12 cellular contexts compared by ENCODE assay signal in genomic region chr22:27868738-27869282, GRCh38. TPM values are rescaled to one million over a fixed set of nuclear protein-coding genes. Genes with fewer than 3 reads are reported as not detected.
DNase-seq lines count a peak whose midpoint lies in the region; ATAC-seq and TF ChIP-seq lines count a peak whose summit lies in the region.
"Had no signal": no experiment of that assay in that cellular context is flagged by ENCODE, and none has a peak within 500 bp of the region (broad histone marks: within the 10 kb centered on the region; RNA-seq: fewer than 3 reads in every experiment).

No MANE protein-coding gene starts in this region.

- H3K27ac Mint-ChIP-seq in GM23338: no peak overlapping the region

- ATAC-seq in foreskin keratinocyte: no peak
- ATAC-seq in GM23338: no peak

- H3K9me2 ChIP-seq in GM23338 (ENCODE audit: insufficient read depth): no peaks in the 10 kb centered on the region

- H3K4me3 ChIP-seq in WERI-Rb-1 (ENCODE audit: low read depth, low read length): no peak overlapping the region
- H3K4me3 ChIP-seq in skin epidermis: no peak overlapping the region
- no peak overlapping the region for H3K4me3 ChIP-seq in GM23338

- TF ChIP-seq CTCF in WERI-Rb-1 (IDR thresholded peaks at IDR 0.05; ENCODE audit: low read depth, low read length): no peak
- TF ChIP-seq CTCF in foreskin keratinocyte (conservative IDR thresholded peaks at IDR 0.05): no peak
- TF ChIP-seq CTCF in GM23338 (conservative IDR thresholded peaks at IDR 0.05; ENCODE audit: low read depth in 2 of 2): no peak

- no peaks in the 10 kb centered on the region; the same call in 1 of the 2 replicates for H4K20me1 ChIP-seq in GM23338 (replicated peaks; ENCODE audit: insufficient read depth)

- peaks cover 12% of the 10 kb centered on the region; the same call in 2 of the 3 replicates for H3K4me1 Mint-ChIP-seq in GM23338

- H3F3A ChIP-seq in GM23338 (replicated peaks; ENCODE audit: low read depth): no peaks in the 10 kb centered on the region

- in situ Hi-C loops in KBM-7 (cut with MboI; ENCODE audit: low pct_unique_long_range_greater_than_20kb, low sequenced_read_pairs): no loop called here

- H2AFZ ChIP-seq in GM23338: no peak overlapping the region

- H3K36me3 Mint-ChIP-seq in GM23338 (ENCODE audit: low read depth): peaks cover 25% of the 10 kb centered on the region; the same call in 2 of the 3 replicates

- no peaks in the 10 kb centered on the region; the same call in 1 of the 2 replicates for H3K79me2 ChIP-seq in GM23338 (replicated peaks; ENCODE audit: insufficient read depth)

- no peak overlapping the region for H3K4me2 ChIP-seq in GM23338

- no peaks in the 10 kb centered on the region for H3K27me3 ChIP-seq in WERI-Rb-1 (ENCODE audit: insufficient read depth, low read depth, severe bottlenecking)
- no peaks in the 10 kb centered on the region for H3K27me3 ChIP-seq in foreskin keratinocyte
- H3K27me3 ChIP-seq in GM23338 (ENCODE audit: insufficient read depth): no peaks in the 10 kb centered on the region

- H3K27ac ChIP-seq in WERI-Rb-1 (peak overlapping the region; percentile 5; the same call in 1 of the 2 replicates), foreskin keratinocyte (peak overlapping the region; percentile 56), skin epidermis (peak overlapping the region in 15 of 21 experiments; percentile 20 to 81 (median 60)), GM23338 (ENCODE audit: low read depth) (no peak overlapping the region)

- H3K4me3 Mint-ChIP-seq in GM23338: no peak overlapping the region
- H3K4me3 Mint-ChIP-seq: CD14-positive monocyte had no signal

- H3K36me3 ChIP-seq in WERI-Rb-1: peaks cover 34% of the 10 kb centered on the region
- peaks cover 23% of the 10 kb centered on the region for H3K36me3 ChIP-seq in GM23338 (ENCODE audit: insufficient read depth)

- DNase-seq in DMS53 treated with DMSO at 0.1 percent for 48 hours (lab: John Stamatoyannopoulos, UW; ENCODE audit: unreplicated experiment) (peak; percentile 7), WERI-Rb-1 (no peak), foreskin keratinocyte (no peak), COLO829 (ENCODE audit: low spot score) (no peak), GM23338 (ENCODE audit: low spot score) (no peak), KBM-7 (no peak), NCI-H187 (lab: John Stamatoyannopoulos, UW) (no peak)
- DNase-seq: activated effector memory CD4-positive, alpha-beta T cell treated with anti-CD3 and anti-CD28 coated beads, Interleukin-2, amount 50 U/mL, for 16 hours; NCI-H2107; stimulated activated naive CD4-positive, alpha-beta T cell treated with Interleukin-2 at 50 U/mL for 16 hours had no signal

- H3K27me3 Mint-ChIP-seq in GM23338 (ENCODE audit: insufficient read depth, low read depth, poor library complexity): no peaks in the 10 kb centered on the region

- no peaks in the 10 kb centered on the region for H3K9me3 Mint-ChIP-seq in GM23338

- H3K4me1 ChIP-seq in foreskin keratinocyte (peaks cover 27% of the 10 kb centered on the region), GM23338 (ENCODE audit: insufficient read depth) (no peaks in the 10 kb centered on the region)

- no peaks in the 10 kb centered on the region for H3K9me3 ChIP-seq in WERI-Rb-1 (ENCODE audit: severe bottlenecking)

TF ChIP-seq in GM23338, 12 proteins besides CTCF, POLR2A, EP300 and RAD21 (continues in another document):
- TF ChIP-seq ZNF114 (CRISPR knock-in tag; IDR thresholded peaks at IDR 0.05) (no peak), EZH2 (IDR thresholded peaks at IDR 0.05; ENCODE audit: low read depth, unreplicated experiment) (no peak), CREB1 (CRISPR knock-in tag; IDR thresholded peaks at IDR 0.05; ENCODE audit: low read depth) (no peak), JUNB (IDR thresholded peaks at IDR 0.05; ENCODE audit: unreplicated experiment) (no peak), REST (IDR thresholded peaks at IDR 0.05; ENCODE audit: unreplicated experiment) (no peak), ZNF331 (CRISPR knock-in tag; IDR thresholded peaks at IDR 0.05; ENCODE audit: low read depth) (no peak)
- TF ChIP-seq, protein P1, sequence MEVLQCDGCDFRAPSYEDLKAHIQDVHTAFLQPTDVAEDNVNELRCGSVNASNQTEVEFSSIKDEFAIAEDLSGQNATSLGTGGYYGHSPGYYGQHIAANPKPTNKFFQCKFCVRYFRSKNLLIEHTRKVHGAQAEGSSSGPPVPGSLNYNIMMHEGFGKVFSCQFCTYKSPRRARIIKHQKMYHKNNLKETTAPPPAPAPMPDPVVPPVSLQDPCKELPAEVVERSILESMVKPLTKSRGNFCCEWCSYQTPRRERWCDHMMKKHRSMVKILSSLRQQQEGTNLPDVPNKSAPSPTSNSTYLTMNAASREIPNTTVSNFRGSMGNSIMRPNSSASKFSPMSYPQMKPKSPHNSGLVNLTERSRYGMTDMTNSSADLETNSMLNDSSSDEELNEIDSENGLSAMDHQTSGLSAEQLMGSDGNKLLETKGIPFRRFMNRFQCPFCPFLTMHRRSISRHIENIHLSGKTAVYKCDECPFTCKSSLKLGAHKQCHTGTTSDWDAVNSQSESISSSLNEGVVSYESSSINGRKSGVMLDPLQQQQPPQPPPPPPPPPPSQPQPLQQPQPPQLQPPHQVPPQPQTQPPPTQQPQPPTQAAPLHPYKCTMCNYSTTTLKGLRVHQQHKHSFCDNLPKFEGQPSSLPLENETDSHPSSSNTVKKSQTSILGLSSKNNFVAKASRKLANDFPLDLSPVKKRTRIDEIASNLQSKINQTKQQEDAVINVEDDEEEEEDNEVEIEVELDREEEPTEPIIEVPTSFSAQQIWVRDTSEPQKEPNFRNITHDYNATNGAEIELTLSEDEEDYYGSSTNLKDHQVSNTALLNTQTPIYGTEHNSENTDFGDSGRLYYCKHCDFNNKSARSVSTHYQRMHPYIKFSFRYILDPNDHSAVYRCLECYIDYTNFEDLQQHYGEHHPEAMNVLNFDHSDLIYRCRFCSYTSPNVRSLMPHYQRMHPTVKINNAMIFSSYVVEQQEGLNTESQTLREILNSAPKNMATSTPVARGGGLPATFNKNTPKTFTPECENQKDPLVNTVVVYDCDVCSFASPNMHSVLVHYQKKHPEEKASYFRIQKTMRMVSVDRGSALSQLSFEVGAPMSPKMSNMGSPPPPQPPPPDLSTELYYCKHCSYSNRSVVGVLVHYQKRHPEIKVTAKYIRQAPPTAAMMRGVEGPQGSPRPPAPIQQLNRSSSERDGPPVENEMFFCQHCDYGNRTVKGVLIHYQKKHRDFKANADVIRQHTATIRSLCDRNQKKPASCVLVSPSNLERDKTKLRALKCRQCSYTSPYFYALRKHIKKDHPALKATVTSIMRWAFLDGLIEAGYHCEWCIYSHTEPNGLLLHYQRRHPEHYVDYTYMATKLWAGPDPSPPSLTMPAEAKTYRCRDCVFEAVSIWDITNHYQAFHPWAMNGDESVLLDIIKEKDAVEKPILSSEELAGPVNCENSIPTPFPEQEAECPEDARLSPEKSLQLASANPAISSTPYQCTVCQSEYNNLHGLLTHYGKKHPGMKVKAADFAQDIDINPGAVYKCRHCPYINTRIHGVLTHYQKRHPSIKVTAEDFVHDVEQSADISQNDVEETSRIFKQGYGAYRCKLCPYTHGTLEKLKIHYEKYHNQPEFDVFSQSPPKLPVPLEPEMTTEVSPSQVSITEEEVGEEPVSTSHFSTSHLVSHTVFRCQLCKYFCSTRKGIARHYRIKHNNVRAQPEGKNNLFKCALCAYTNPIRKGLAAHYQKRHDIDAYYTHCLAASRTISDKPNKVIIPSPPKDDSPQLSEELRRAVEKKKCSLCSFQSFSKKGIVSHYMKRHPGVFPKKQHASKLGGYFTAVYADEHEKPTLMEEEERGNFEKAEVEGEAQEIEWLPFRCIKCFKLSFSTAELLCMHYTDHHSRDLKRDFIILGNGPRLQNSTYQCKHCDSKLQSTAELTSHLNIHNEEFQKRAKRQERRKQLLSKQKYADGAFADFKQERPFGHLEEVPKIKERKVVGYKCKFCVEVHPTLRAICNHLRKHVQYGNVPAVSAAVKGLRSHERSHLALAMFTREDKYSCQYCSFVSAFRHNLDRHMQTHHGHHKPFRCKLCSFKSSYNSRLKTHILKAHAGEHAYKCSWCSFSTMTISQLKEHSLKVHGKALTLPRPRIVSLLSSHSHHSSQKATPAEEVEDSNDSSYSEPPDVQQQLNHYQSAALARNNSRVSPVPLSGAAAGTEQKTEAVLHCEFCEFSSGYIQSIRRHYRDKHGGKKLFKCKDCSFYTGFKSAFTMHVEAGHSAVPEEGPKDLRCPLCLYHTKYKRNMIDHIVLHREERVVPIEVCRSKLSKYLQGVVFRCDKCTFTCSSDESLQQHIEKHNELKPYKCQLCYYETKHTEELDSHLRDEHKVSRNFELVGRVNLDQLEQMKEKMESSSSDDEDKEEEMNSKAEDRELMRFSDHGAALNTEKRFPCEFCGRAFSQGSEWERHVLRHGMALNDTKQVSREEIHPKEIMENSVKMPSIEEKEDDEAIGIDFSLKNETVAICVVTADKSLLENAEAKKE (CRISPR knock-in tag; IDR thresholded peaks at IDR 0.05): no peak

RNA-seq across cellular contexts. Expression of gene PITPNB, which starts 50.2 kb away (rescaled TPM):
- 68.8 and 71.9 TPM in 2 replicates for total RNA-seq in foreskin keratinocyte
- polyA plus RNA-seq in foreskin keratinocyte: 41.0 and 47.3 TPM in 2 replicates
- 56.0 and 56.7 TPM in 2 replicates for total RNA-seq in GM23338 (2014; rRNA removed; shearing (Covaris generic))
- polyA plus RNA-seq in GM23338 (2016; fragmentation: Nextera tagmentation; extraction: Ambion mirVana): 39.2 and 50.9 TPM in 2 replicates
